21 cellular contexts compared by ENCODE assay signal in genomic region chr4:8314691-8315255, GRCh38. TPM values are rescaled to one million over a fixed set of nuclear protein-coding genes. Genes with fewer than 3 reads are reported as not detected.
DNase-seq lines count a peak whose midpoint lies in the region; ATAC-seq and TF ChIP-seq lines count a peak whose summit lies in the region.
"Had no signal": no experiment of that assay in that cellular context is flagged by ENCODE, and none has a peak within 500 bp of the region (broad histone marks: within the 10 kb centered on the region; RNA-seq: fewer than 3 reads in every experiment).

No MANE protein-coding gene starts in this region.

- no peak overlapping the region for H2AK9ac ChIP-seq in IMR-90 (replicated peaks; ENCODE audit: low read depth, low read length, poor library complexity)

- TF ChIP-seq CTCF in IMR-90 (conservative IDR thresholded peaks at IDR 0.05; ENCODE audit: low read depth, low read length) (no peak), suprapubic skin (IDR thresholded peaks at IDR 0.05) (no peak)

- WGBS in IMR-90 (ENCODE audit: extremely low coverage in 2 of 2, insufficient read length in 1 of 2), 2 experiments = 90% methylated on average over 2 of the region's 5 CpGs; no CpG with 5 or more reads in 1 of the 2 experiments
- WGBS in suprapubic skin = 85% methylated on average over 5 of the region's 5 CpGs

- H3K79me1 ChIP-seq in IMR-90 (ENCODE audit: low read depth in 1 of 2, low read length in 2 of 2) = no peaks in the 10 kb centered on the region

- no peak overlapping the region for H3K4me2 ChIP-seq in IMR-90 (ENCODE audit: low read depth, low read length)
- H3K4me2 ChIP-seq: KMS-11 had no signal

- no peak overlapping the region for H3K9ac ChIP-seq in IMR-90 (ENCODE audit: low read depth, low read length)
- H3K9ac ChIP-seq: KMS-11, parathyroid adenoma had no signal

- no TSS peak for BruUV-seq in IMR-90 (replicated peaks; lab: Mats Ljungman, UMichigan)

- H4K5ac ChIP-seq in IMR-90 (ENCODE audit: low read depth, low read length) = no peak overlapping the region

- no peak overlapping the region for H3K27ac ChIP-seq in IMR-90 (ENCODE audit: insufficient read depth, low read length)
- no peak overlapping the region for H3K27ac ChIP-seq in suprapubic skin
- H3K27ac ChIP-seq: 22Rv1, KMS-11, tibial artery had no signal

- no peak overlapping the region for H2BK120ac ChIP-seq in IMR-90 (ENCODE audit: low read depth, low read length)

- H3K9me3 ChIP-seq in IMR-90 (ENCODE audit: control insufficient read depth, insufficient read depth, low read length) = peaks cover 5% of the 10 kb centered on the region
- no peaks in the 10 kb centered on the region for H3K9me3 ChIP-seq in suprapubic skin

- H3K4me3 ChIP-seq in IMR-90 (ENCODE audit: insufficient read depth, low read depth, low read length) (no peak overlapping the region), suprapubic skin (no peak overlapping the region)
- H3K4me3 ChIP-seq: tibial artery had no signal

- TF ChIP-seq POLR2A in IMR-90 (IDR thresholded peaks at IDR 0.05; ENCODE audit: low read depth, low read length) (no peak), suprapubic skin (IDR thresholded peaks at IDR 0.05) (no peak)

- POLR2A ChIA-PET in IMR-90 (lab: Charles Lee; ENCODE audit: unreplicated experiment) = no interaction called here

- intact Hi-C loops in IMR-90 (cut with micrococcal nuclease) = no loop called here

- H3K4me1 ChIP-seq in IMR-90 (ENCODE audit: control insufficient read depth, insufficient read depth, low read length) (peaks cover 14% of the 10 kb centered on the region), suprapubic skin (peaks cover 15% of the 10 kb centered on the region)

- H3K4ac ChIP-seq in IMR-90 (ENCODE audit: low read depth, low read length) = no peak overlapping the region; the same call in 1 of the 2 replicates

- TF ChIP-seq EP300 in suprapubic skin (IDR thresholded peaks at IDR 0.05) = no peak

- no peak overlapping the region for H2BK15ac ChIP-seq in IMR-90 (ENCODE audit: low read depth, low read length)

- in situ Hi-C loops in IMR-90 (cut with MboI; ENCODE audit: low sequenced_read_pairs) = no loop called here

- dilution Hi-C loops in IMR-90 (cut with HindIII; ENCODE audit: low sequenced_read_pairs, unreplicated experiment) = no loop called here

- CTCF ChIA-PET in IMR-90 (lab: Yijun Ruan, JAX) = no interaction called here

- peaks cover 1% of the 10 kb centered on the region; the same call in 1 of the 2 replicates for H3K27me3 ChIP-seq in IMR-90 (ENCODE audit: control insufficient read depth, insufficient read depth, low read length)
- H3K27me3 ChIP-seq in suprapubic skin = no peaks in the 10 kb centered on the region

- H3K23ac ChIP-seq in IMR-90 (ENCODE audit: low read depth, low read length) = no peak overlapping the region

- DNase-seq in activated CD4-positive, CD25-positive, alpha-beta regulatory T cell treated with anti-CD3 and anti-CD28 coated beads, Interleukin-2, amount 50 U/mL, for 72 hours = peak; percentile 26
- DNase-seq in IMR-90 = no peak
- peak; percentile 32 for DNase-seq in left lobe of liver (ENCODE audit: low spot score)
- peak; percentile 41 to 74 for DNase-seq in suprapubic skin (ENCODE audit: low spot score in 2 of 2)
- no peak for DNase-seq in effector CD8-positive, alpha-beta T cell (lab: John Stamatoyannopoulos, UW)
- no peak for DNase-seq in stimulated activated CD4-positive, alpha-beta T cell treated with anti-CD3 and anti-CD28 coated beads, Interleukin-12 subunit alpha, Interleukin-12 subunit beta, amount 100 ng/mL, for 4 hours
- no peak for DNase-seq in activated naive CD4-positive, alpha-beta T cell treated with anti-CD3 and anti-CD28 coated beads, Interleukin-2, amount 50 U/mL, for 16 hours
- DNase-seq: activated gamma-delta T cell; AML-193; cortex of kidney; left colon; NCI-H524 treated with DMSO at 0.1 percent for 48 hours; stimulated activated CD4-positive, alpha-beta T cell treated with anti-CD3 and anti-CD28 coated beads, Interleukin-1b, Interleukin-23, amount 100 ng/mL, for 48 hours; T-helper 9 cell; tibial artery had no signal

- H3K36me3 ChIP-seq in IMR-90 (ENCODE audit: control insufficient read depth, insufficient read depth, low read length) = no peaks in the 10 kb centered on the region
- no peaks in the 10 kb centered on the region for H3K36me3 ChIP-seq in suprapubic skin
- H3K36me3 ChIP-seq: tibial artery had no signal

- no peak overlapping the region for H2BK5ac ChIP-seq in IMR-90 (ENCODE audit: low read depth, low read length, poor library complexity, severe bottlenecking)

- no peak overlapping the region for H3K56ac ChIP-seq in IMR-90 (ENCODE audit: extremely low read depth, insufficient read depth, low read length)

- H2BK20ac ChIP-seq in IMR-90 (ENCODE audit: low read depth, low read length) = no peak overlapping the region

- H3K14ac ChIP-seq in IMR-90 (replicated peaks; ENCODE audit: low read depth, low read length) = no peak overlapping the region

- no peak overlapping the region for H3K18ac ChIP-seq in IMR-90 (ENCODE audit: low read depth, low read length)

- H4K20me1 ChIP-seq in IMR-90 (ENCODE audit: insufficient read depth, low read length) = no peaks in the 10 kb centered on the region

- ATAC-seq in activated CD4-positive, CD25-positive, alpha-beta regulatory T cell treated with anti-CD3 and anti-CD28 coated beads, Interleukin-2, amount 50 U/mL, for 24 hours = no peak
- ATAC-seq in IMR-90 (ENCODE audit: low read depth) (no peak), left lobe of liver (no peak)
- ATAC-seq: naive thymus-derived CD8-positive, alpha-beta T cell; stimulated activated memory B cell treated with anti-CD40 and anti-IgM and Interleukin-4, amounts not matched to agents 10 μg/mL and 1 μg/mL and 100 μg/mL, for 72 hours had no signal

- no peak overlapping the region for H4K91ac ChIP-seq in IMR-90 (ENCODE audit: insufficient read depth, low read depth, low read length)

- no peak for TF ChIP-seq RAD21 in IMR-90 (IDR thresholded peaks at IDR 0.05; ENCODE audit: low read length)

- H4K8ac ChIP-seq in IMR-90 (ENCODE audit: low read depth in 2 of 2, low read length in 2 of 2) = no peak overlapping the region

- peak overlapping the region; percentile 13 for H2AFZ ChIP-seq in IMR-90 (replicated peaks; ENCODE audit: low read length, poor library complexity)
- H2AFZ ChIP-seq: parathyroid adenoma had no signal

- peaks cover 5% of the 10 kb centered on the region for H3K9me1 ChIP-seq in IMR-90 (ENCODE audit: insufficient read depth, low read length)

- no peak overlapping the region for H2AK5ac ChIP-seq in IMR-90 (ENCODE audit: low read depth, low read length)

TF ChIP-seq in IMR-90, 13 proteins besides CTCF, POLR2A, EP300 and RAD21:
- no peak for TF ChIP-seq FOS (IDR thresholded peaks at IDR 0.05; ENCODE audit: low read depth, low read length)
- TF ChIP-seq SMC3 (IDR thresholded peaks at IDR 0.05; ENCODE audit: low read depth, low read length) = no peak
- TF ChIP-seq RCOR1 (IDR thresholded peaks at IDR 0.05; ENCODE audit: insufficient replicate concordance, low read length) = no peak
- TF ChIP-seq USF2 (IDR thresholded peaks at IDR 0.05; ENCODE audit: low read depth, low read length) = no peak
- TF ChIP-seq CEBPB (IDR thresholded peaks at IDR 0.05; ENCODE audit: low read depth, low read length) = no peak
- TF ChIP-seq MAFK (IDR thresholded peaks at IDR 0.05; ENCODE audit: low read depth, low read length) = no peak
- no peak for TF ChIP-seq CHD1 (IDR thresholded peaks at IDR 0.05; ENCODE audit: low read depth, low read length)
- TF ChIP-seq MXI1 (IDR thresholded peaks at IDR 0.05; ENCODE audit: borderline replicate concordance, low read depth, low read length) = no peak
- TF ChIP-seq BHLHE40 (IDR thresholded peaks at IDR 0.05; ENCODE audit: low read depth, low read length) = no peak
- TF ChIP-seq ELK1 (IDR thresholded peaks at IDR 0.05; ENCODE audit: borderline replicate concordance, low read depth, low read length) = no peak
- TF ChIP-seq NFE2L2 (IDR thresholded peaks at IDR 0.05; ENCODE audit: low read depth, low read length) = no peak

RNA-seq across cellular contexts. Expression of gene HTRA3, which starts 45.2 kb away (rescaled TPM):
- total RNA-seq in IMR-90 (2012; rRNA removed) (1.1 and 1.3 TPM in 2 replicates), left lobe of liver (1.6 TPM), suprapubic skin (10 to 100 TPM in 2 of 4 donors, 1 to 10 TPM in 2; 3.3 to 22.5 (median 10.3) TPM)
- polyA plus RNA-seq in IMR-90 (2012; rRNA removed) = 8.9 and 9.5 TPM in 2 replicates
- polyA plus RNA-seq in IMR-90 (2012; cell fraction: cytosol; rRNA removed) = 5.3 and 12.8 TPM in 2 replicates
- 3.7 and 5.2 TPM in 2 replicates for polyA plus RNA-seq in IMR-90 (2012; cell fraction: nucleus; rRNA removed; ENCODE audit: low replicate concordance)
- total RNA-seq: naive thymus-derived CD8-positive, alpha-beta T cell had no signal
- polyA plus RNA-seq: naive thymus-derived CD8-positive, alpha-beta T cell had no signal

Comparison
In these comparisons a context has a peak if more than half of its experiments do, and no peak if none do; other contexts are left out.
1. DNase-seq: peak in activated CD4-positive, CD25-positive, alpha-beta regulatory T cell treated with anti-CD3 and anti-CD28 coated beads, Interleukin-2, amount 50 U/mL, for 72 hours (single experiment), left lobe of liver (single experiment) and suprapubic skin (2 of 2); none in IMR-90 (single experiment), effector CD8-positive, alpha-beta T cell (single experiment), stimulated activated CD4-positive, alpha-beta T cell treated with anti-CD3 and anti-CD28 coated beads, Interleukin-12 subunit alpha, Interleukin-12 subunit beta, amount 100 ng/mL, for 4 hours (single experiment) and activated naive CD4-positive, alpha-beta T cell treated with anti-CD3 and anti-CD28 coated beads, Interleukin-2, amount 50 U/mL, for 16 hours (single experiment).